In genomic region chrY:24639053-24639452, GRCh38 we compare ENCODE assay signal across 7 cellular contexts. TPM values are rescaled to one million over a fixed set of nuclear protein-coding genes. Genes with fewer than 3 reads are reported as not detected.
"Had no signal": no experiment of that assay in that cellular context is flagged by ENCODE, and none has a peak within 500 bp of the region (broad histone marks: within the 10 kb centered on the region; RNA-seq: fewer than 3 reads in every experiment).

No MANE protein-coding gene starts in this region.

RNA-seq across cellular contexts. Expression of gene BPY2B, which starts 21.2 kb away (rescaled TPM):
- total RNA-seq: GM23248, GM23338, H1, H4, H7, H9, HFFc6 had no signal
